In the genomic region with DNA sequence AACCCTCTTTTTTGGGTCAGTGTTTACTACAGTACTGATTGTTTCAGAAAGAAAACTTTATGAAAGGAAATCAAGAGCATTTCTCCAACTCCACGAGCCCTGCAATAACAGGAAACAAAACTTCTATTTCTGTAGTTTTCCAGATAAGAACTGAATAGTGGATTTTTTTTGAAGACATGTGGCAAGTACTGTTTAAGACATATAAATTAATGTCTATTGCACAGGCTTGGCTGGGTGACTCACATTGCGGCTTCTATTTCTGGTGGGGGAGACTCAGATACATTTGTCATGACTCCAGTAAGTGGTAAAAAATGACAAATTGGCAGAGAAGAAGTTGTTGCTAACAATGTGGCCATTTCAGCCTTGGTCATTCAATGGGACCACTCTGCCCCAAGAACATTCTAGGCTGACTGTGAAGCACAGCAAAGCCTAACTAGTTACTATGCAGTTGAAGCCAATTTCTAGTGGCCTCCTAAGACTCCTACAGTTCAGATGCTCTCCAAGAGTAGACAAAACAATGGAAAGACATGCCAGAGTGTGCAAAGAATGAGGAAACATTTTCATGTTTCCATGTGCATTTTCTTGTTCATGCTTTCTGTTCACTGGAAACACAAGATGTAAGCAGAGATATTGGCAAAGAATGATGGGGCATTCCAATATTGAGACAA, we compare ENCODE assay signal across 11 cellular contexts.
DNase-seq lines count a peak whose midpoint lies in the region; ATAC-seq, FAIRE-seq and TF ChIP-seq lines count a peak whose summit lies in the region.
"Had no signal": no experiment of that assay in that cellular context is flagged by ENCODE, and none has a peak within 500 bp of the region (broad histone marks: within the 10 kb centered on the region; RNA-seq: fewer than 3 reads in every experiment).

No MANE protein-coding gene starts in this region.

- no peaks in the 10 kb centered on the region for H3K9me3 ChIP-seq in breast epithelium

- ATAC-seq in stimulated activated effector memory CD8-positive, alpha-beta T cell treated with anti-CD3 and anti-CD28 coated beads, Interleukin-12 subunit alpha, Interleukin-12 subunit beta, amount 100 ng/mL, for 72 hours: peak; percentile 44

- CTCF ChIA-PET in MCF 10A (lab: Yijun Ruan, JAX): interaction anchor here (1.0 kb wide), 1 partner anchor 9 kb away, joined by 3 read pairs; no protein-coding TSS in a partner anchor

- no TSS peak for BruUV-seq in MCF 10A (replicated peaks; lab: Mats Ljungman, UMichigan)

- peaks cover 17% of the 10 kb centered on the region for H3K4me1 Mint-ChIP-seq in MCF 10A (ENCODE audit: insufficient read depth, unreplicated experiment)
- H3K4me1 Mint-ChIP-seq in stimulated activated effector memory CD8-positive, alpha-beta T cell treated with anti-CD3 and anti-CD28 coated beads, Interleukin-12 subunit alpha, Interleukin-12 subunit beta, amount 100 ng/mL, for 72 hours: peaks cover 5% of the 10 kb centered on the region

- TF ChIP-seq POLR2A in breast epithelium (IDR thresholded peaks at IDR 0.05): no peak

- no peaks in the 10 kb centered on the region for H3K27me3 Mint-ChIP-seq in MCF 10A (ENCODE audit: insufficient read depth, unreplicated experiment)

- POLR2A ChIA-PET in MCF 10A (lab: Yijun Ruan, JAX): interaction anchor here (0.8 to 1.2 kb wide), 4 partner anchors 19 to 201 kb away, joined by 3 to 4 read pairs (median 3); partner anchors contain the start of gene EDN1

- peak overlapping the region; percentile 74 for H3K27ac Mint-ChIP-seq in MCF 10A (ENCODE audit: low read depth, unreplicated experiment)
- H3K27ac Mint-ChIP-seq in stimulated activated effector memory CD8-positive, alpha-beta T cell treated with anti-CD3 and anti-CD28 coated beads, Interleukin-12 subunit alpha, Interleukin-12 subunit beta, amount 100 ng/mL, for 72 hours: no peak overlapping the region
- H3K27ac Mint-ChIP-seq: progenitor cell of endocrine pancreas had no signal

- no peaks in the 10 kb centered on the region for H3K27me3 ChIP-seq in breast epithelium

- DNase-seq in MCF 10A (ENCODE audit: unreplicated experiment) (peak; percentile 78), breast epithelium (ENCODE audit: low spot score in 2 of 2) (no peak), RCC 7860 (ENCODE audit: low spot score) (peak; percentile 90), fibroblast of peridontal ligament (ENCODE audit: extremely low read depth) (peak; percentile 80), COLO668 (lab: John Stamatoyannopoulos, UW; ENCODE audit: unreplicated experiment) (no peak), NCI-H524 treated with DMSO at 0.1 percent for 48 hours (lab: John Stamatoyannopoulos, UW) (no peak), NCI-H69 (lab: John Stamatoyannopoulos, UW) (no peak)
- no peak for DNase-seq in stimulated activated effector memory CD8-positive, alpha-beta T cell treated with anti-CD3 and anti-CD28 coated beads, Interleukin-12 subunit alpha, Interleukin-12 subunit beta, amount 100 ng/mL, for 72 hours (ENCODE audit: low spot score in 2 of 2)
- DNase-seq: activated CD8-positive, alpha-beta memory T cell treated with anti-CD3 and anti-CD28 coated beads, Interleukin-2, amount 50 U/mL, for 48 hours; NCI-H510A had no signal

- no peak overlapping the region for H3K27ac ChIP-seq in breast epithelium

- no peak for TF ChIP-seq CTCF in MCF 10A (IDR thresholded peaks at IDR 0.05; ENCODE audit: unreplicated experiment)
- no peak for TF ChIP-seq CTCF in breast epithelium (IDR thresholded peaks at IDR 0.05)

- no peak overlapping the region for H3K4me3 Mint-ChIP-seq in MCF 10A (ENCODE audit: unreplicated experiment)
- no peak overlapping the region for H3K4me3 Mint-ChIP-seq in stimulated activated effector memory CD8-positive, alpha-beta T cell treated with anti-CD3 and anti-CD28 coated beads, Interleukin-12 subunit alpha, Interleukin-12 subunit beta, amount 100 ng/mL, for 72 hours

- FAIRE-seq in RCC 7860 (lab: Jason Lieb, UNC): peak; percentile 95

- no peaks in the 10 kb centered on the region for H3K4me1 ChIP-seq in breast epithelium

- intact Hi-C loops in MCF 10A (cut with micrococcal nuclease): no loop called here
- intact Hi-C loops in breast epithelium (cut with DNase I; ENCODE audit: low total_unique reads): no loop called here

- H3K9me3 Mint-ChIP-seq in MCF 10A (ENCODE audit: unreplicated experiment): peaks cover 7% of the 10 kb centered on the region
- H3K9me3 Mint-ChIP-seq in stimulated activated effector memory CD8-positive, alpha-beta T cell treated with anti-CD3 and anti-CD28 coated beads, Interleukin-12 subunit alpha, Interleukin-12 subunit beta, amount 100 ng/mL, for 72 hours: no peaks in the 10 kb centered on the region

- H3K4me3 ChIP-seq in breast epithelium: no peak overlapping the region

- no peaks in the 10 kb centered on the region for H3K36me3 ChIP-seq in breast epithelium

- no peaks in the 10 kb centered on the region for H3K36me3 Mint-ChIP-seq in MCF 10A (ENCODE audit: insufficient read depth, unreplicated experiment)
- H3K36me3 Mint-ChIP-seq in stimulated activated effector memory CD8-positive, alpha-beta T cell treated with anti-CD3 and anti-CD28 coated beads, Interleukin-12 subunit alpha, Interleukin-12 subunit beta, amount 100 ng/mL, for 72 hours: no peaks in the 10 kb centered on the region

Comparison
In these comparisons a context has a peak if more than half of its experiments do, and no peak if none do; other contexts are left out.
1. DNase-seq: peak in MCF 10A (single experiment), RCC 7860 (single experiment) and fibroblast of peridontal ligament (single experiment); none in breast epithelium (0 of 2), stimulated activated effector memory CD8-positive, alpha-beta T cell treated with anti-CD3 and anti-CD28 coated beads, Interleukin-12 subunit alpha, Interleukin-12 subunit beta, amount 100 ng/mL, for 72 hours (0 of 2), COLO668 (single experiment), NCI-H524 treated with DMSO at 0.1 percent for 48 hours (single experiment) and NCI-H69 (single experiment).